21 cellular contexts compared by ENCODE assay signal in genomic region chr10:49007128-49007527, GRCh38.
"Had no signal": no experiment of that assay in that cellular context is flagged by ENCODE, and none has a peak within 500 bp of the region (broad histone marks: within the 10 kb centered on the region; RNA-seq: fewer than 3 reads in every experiment).

No MANE protein-coding gene starts in this region.

- H3K36me3 Mint-ChIP-seq: naive thymus-derived CD4-positive, alpha-beta T cell; stimulated activated naive B cell treated with anti-CD40 and anti-IgM and Interleukin-4, amounts not matched to agents 10 μg/mL and 1 μg/mL and 100 μg/mL, for 72 hours had no signal

- H3K4me1 ChIP-seq: neural progenitor cell, pancreas, prostate gland, spleen had no signal

- H3K4me1 Mint-ChIP-seq: naive thymus-derived CD4-positive, alpha-beta T cell; stimulated activated naive CD8-positive, alpha-beta T cell treated with anti-CD3 and anti-CD28 coated beads, Interleukin-15, amount 100 ng/mL, for 72 hours had no signal

- H3K27ac Mint-ChIP-seq: naive thymus-derived CD4-positive, alpha-beta T cell; neural progenitor cell; stimulated activated naive B cell treated with anti-CD40 and anti-IgM and Interleukin-4, amounts not matched to agents 10 μg/mL and 1 μg/mL and 100 μg/mL, for 72 hours had no signal

- H3K9me3 Mint-ChIP-seq: neural progenitor cell; stimulated activated naive CD8-positive, alpha-beta T cell treated with anti-CD3 and anti-CD28 coated beads, Interleukin-15, amount 100 ng/mL, for 72 hours had no signal

- H3K4me2 ChIP-seq: neural progenitor cell had no signal

- H3K9me3 ChIP-seq: pancreas, prostate gland, testis, tibial nerve, upper lobe of right lung, vagina had no signal

- H3K4me3 ChIP-seq: dorsolateral prefrontal cortex, neural progenitor cell, pancreas, prostate gland, spleen, testis, tibial nerve, upper lobe of right lung, vagina had no signal

- H3K36me3 ChIP-seq: neural progenitor cell, pancreas, prostate gland, spleen, tibial nerve, upper lobe of right lung, vagina had no signal

- H3K4me3 Mint-ChIP-seq: naive thymus-derived CD4-positive, alpha-beta T cell; neural progenitor cell; stimulated activated naive B cell treated with anti-CD40 and anti-IgM and Interleukin-4, amounts not matched to agents 10 μg/mL and 1 μg/mL and 100 μg/mL, for 72 hours; stimulated activated naive CD8-positive, alpha-beta T cell treated with anti-CD3 and anti-CD28 coated beads, Interleukin-15, amount 100 ng/mL, for 72 hours had no signal

- ATAC-seq: naive thymus-derived CD4-positive, alpha-beta T cell; pancreas; sciatic nerve; stimulated activated naive B cell treated with anti-CD40 and anti-IgM and Interleukin-4, amounts not matched to agents 10 μg/mL and 1 μg/mL and 100 μg/mL, for 72 hours; stimulated activated naive CD8-positive, alpha-beta T cell treated with anti-CD3 and anti-CD28 coated beads, Interleukin-15, amount 100 ng/mL, for 72 hours; upper lobe of right lung had no signal

- H3K27me3 Mint-ChIP-seq: stimulated activated naive CD8-positive, alpha-beta T cell treated with anti-CD3 and anti-CD28 coated beads, Interleukin-15, amount 100 ng/mL, for 72 hours had no signal

- H3K27ac ChIP-seq: dorsolateral prefrontal cortex, neural progenitor cell, pancreas, prostate gland, spleen, testis, tibial nerve, upper lobe of right lung, vagina had no signal

- H2AFZ ChIP-seq: neural progenitor cell had no signal

- DNase-seq: cortex of kidney; dorsolateral prefrontal cortex; effector CD8-positive, alpha-beta T cell; foreskin melanocyte; mammary epithelial cell; naive thymus-derived CD4-positive, alpha-beta T cell; nucleus accumbens; pancreas; spleen; stimulated activated CD4-positive, alpha-beta T cell treated with anti-CD3 and anti-CD28 coated beads, Interleukin-15, amount 100 ng/mL, for 24 hours; stimulated activated CD4-positive, alpha-beta T cell treated with anti-CD3 and anti-CD28 coated beads, Interleukin-1b, Interleukin-23, amount 100 ng/mL, for 48 hours; stimulated activated CD4-positive, alpha-beta T cell treated with anti-CD3 and anti-CD28 coated beads, Interleukin-4, amount 100 ng/mL, for 24 hours; stimulated activated naive B cell treated with anti-CD40 and anti-IgM and Interleukin-4, amounts not matched to agents 10 μg/mL and 1 μg/mL and 100 μg/mL, for 72 hours; stimulated activated naive CD8-positive, alpha-beta T cell treated with anti-CD3 and anti-CD28 coated beads, Interleukin-15, amount 100 ng/mL, for 72 hours; testis; upper lobe of right lung had no signal

- H3K27me3 ChIP-seq: dorsolateral prefrontal cortex, neural progenitor cell, pancreas, testis, tibial nerve, upper lobe of right lung, vagina had no signal
